ENCODE assay signal across 1 cellular context in genomic region chr20:45934587-45935415, GRCh38.
TF ChIP-seq lines count a peak whose summit lies in the region.

Gene PCIF1 (plus strand): TSS chr20:45934683. CDS start chr20:45939000, 4,317 bp downstream.

TF ChIP-seq in GM23338, 12 proteins besides CTCF, POLR2A, EP300 and RAD21 (continued from another document):
- TF ChIP-seq ZNF462 (CRISPR knock-in tag; IDR thresholded peaks at IDR 0.05) (no peak), EZH2 (IDR thresholded peaks at IDR 0.05; ENCODE audit: low read depth, unreplicated experiment) (no peak), JUNB (IDR thresholded peaks at IDR 0.05; ENCODE audit: unreplicated experiment) (no peak), ZNF114 (CRISPR knock-in tag; IDR thresholded peaks at IDR 0.05) (no peak), POLR2AphosphoS5 (IDR thresholded peaks at IDR 0.05; ENCODE audit: low read depth) (peak; percentile 91), CREB1 (CRISPR knock-in tag; IDR thresholded peaks at IDR 0.05; ENCODE audit: low read depth) (no peak), EZH2phosphoT487 (IDR thresholded peaks at IDR 0.05; ENCODE audit: unreplicated experiment) (no peak), NANOG (IDR thresholded peaks at IDR 0.05; ENCODE audit: borderline replicate concordance) (no peak), STAT1 (IDR thresholded peaks at IDR 0.05; ENCODE audit: unreplicated experiment) (no peak)
